ENCODE assay signal across 14 cellular contexts in genomic region chr13:31773538-31773937, GRCh38. TPM values are rescaled to one million over a fixed set of nuclear protein-coding genes. Genes with fewer than 3 reads are reported as not detected.
DNase-seq lines count a peak whose midpoint lies in the region; TF ChIP-seq lines count a peak whose summit lies in the region.
"Had no signal": no experiment of that assay in that cellular context is flagged by ENCODE, and none has a peak within 500 bp of the region (broad histone marks: within the 10 kb centered on the region; RNA-seq: fewer than 3 reads in every experiment).

No MANE protein-coding gene starts in this region.

- intact Hi-C loops in testis (cut with DNase I; ENCODE audit: low total_unique reads) = no loop called here

- no peak overlapping the region for H3K27ac ChIP-seq in duodenal mucosa (ENCODE audit: low read depth, low read length)
- H3K27ac ChIP-seq in parathyroid adenoma = no peak overlapping the region
- H3K27ac ChIP-seq in testis = no peak overlapping the region
- H3K27ac ChIP-seq: 22Rv1 had no signal

- H3K4me3 Mint-ChIP-seq in T-helper 1 cell treated with Interleukin-12 subunit alpha and Interleukin-12 subunit beta and Interleukin-4 antibody, amounts not matched to agents 30 μg/mL and 1 μg/mL, for 36 hours = peak overlapping the region; percentile 16

- TF ChIP-seq CTCF in parathyroid adenoma (IDR thresholded peaks at IDR 0.05) (no peak), testis (IDR thresholded peaks at IDR 0.05) (no peak)

- H3K4me1 Mint-ChIP-seq in T-helper 1 cell treated with Interleukin-12 subunit alpha and Interleukin-12 subunit beta and Interleukin-4 antibody, amounts not matched to agents 30 μg/mL and 1 μg/mL, for 36 hours (ENCODE audit: low read depth) = peaks cover 3% of the 10 kb centered on the region

- no peaks in the 10 kb centered on the region for H3K36me3 ChIP-seq in duodenal mucosa (ENCODE audit: control insufficient read depth in 1 of 2, insufficient read depth in 2 of 2, low read length in 2 of 2)
- no peaks in the 10 kb centered on the region for H3K36me3 ChIP-seq in parathyroid adenoma (ENCODE audit: control insufficient read depth, insufficient read depth, low read length)
- no peaks in the 10 kb centered on the region for H3K36me3 ChIP-seq in testis (ENCODE audit: low read depth, missing control alignments)
- H3K36me3 ChIP-seq: thyroid gland had no signal

- no peaks in the 10 kb centered on the region for H3K9me3 ChIP-seq in duodenal mucosa (ENCODE audit: control insufficient read depth in 1 of 2, low read length in 2 of 2)
- H3K9me3 ChIP-seq in parathyroid adenoma (ENCODE audit: control insufficient read depth, low read length) = no peaks in the 10 kb centered on the region
- no peaks in the 10 kb centered on the region for H3K9me3 ChIP-seq in testis
- H3K9me3 ChIP-seq: thyroid gland had no signal

- no peaks in the 10 kb centered on the region for H3K4me1 ChIP-seq in duodenal mucosa (ENCODE audit: control insufficient read depth in 1 of 2, insufficient read depth in 2 of 2, low read length in 2 of 2)
- H3K4me1 ChIP-seq in parathyroid adenoma = no peaks in the 10 kb centered on the region
- H3K4me1 ChIP-seq in testis = no peaks in the 10 kb centered on the region

- H3K9ac ChIP-seq in duodenal mucosa (ENCODE audit: low read depth in 1 of 2, low read length in 2 of 2) (no peak overlapping the region), parathyroid adenoma (no peak overlapping the region)

- no peaks in the 10 kb centered on the region for H3K27me3 ChIP-seq in duodenal mucosa (ENCODE audit: control insufficient read depth in 1 of 2, insufficient read depth in 2 of 2, low read length in 2 of 2)
- H3K27me3 ChIP-seq in parathyroid adenoma (ENCODE audit: control insufficient read depth, insufficient read depth, low read length) = no peaks in the 10 kb centered on the region
- no peaks in the 10 kb centered on the region for H3K27me3 ChIP-seq in testis
- H3K27me3 ChIP-seq: thyroid gland had no signal

- TF ChIP-seq POLR2A in testis (IDR thresholded peaks at IDR 0.05) = no peak

- H3K4me3 ChIP-seq in duodenal mucosa (ENCODE audit: low read depth in 1 of 2, low read length in 2 of 2) (peak overlapping the region; percentile 15 to 24), parathyroid adenoma (ENCODE audit: low read depth, low read length) (peak overlapping the region; percentile 0), testis (no peak overlapping the region)
- H3K4me3 ChIP-seq: K562, thyroid gland had no signal

- peak overlapping the region; percentile 12 for H3K4me2 ChIP-seq in parathyroid adenoma (ENCODE audit: low read length)

- no peak overlapping the region for H2AFZ ChIP-seq in parathyroid adenoma

- no peaks in the 10 kb centered on the region for H3K36me3 Mint-ChIP-seq in T-helper 1 cell treated with Interleukin-12 subunit alpha and Interleukin-12 subunit beta and Interleukin-4 antibody, amounts not matched to agents 30 μg/mL and 1 μg/mL, for 36 hours (ENCODE audit: low read depth)

- no peak for DNase-seq in T-helper 1 cell
- DNase-seq in RPMI7951 (ENCODE audit: low read depth) = peak; percentile 29
- DNase-seq in testis = no peak
- DNase-seq in effector CD8-positive, alpha-beta T cell (lab: John Stamatoyannopoulos, UW) = no peak
- no peak for DNase-seq in 8988T
- DNase-seq: kidney; occipital lobe; stimulated activated CD4-positive, alpha-beta T cell treated with anti-CD3 and anti-CD28 coated beads, Interleukin-4, amount 100 ng/mL, for 1 hour; thyroid gland had no signal

- no peak overlapping the region for H3K27ac Mint-ChIP-seq in T-helper 1 cell treated with Interleukin-12 subunit alpha and Interleukin-12 subunit beta and Interleukin-4 antibody, amounts not matched to agents 30 μg/mL and 1 μg/mL, for 36 hours

- WGBS in testis, 2 donors = 40 to 59% methylated on average over 4 of the region's 4 CpGs

- no peaks in the 10 kb centered on the region for H3K79me2 ChIP-seq in parathyroid adenoma

- peaks cover 5% of the 10 kb centered on the region for H3K27me3 Mint-ChIP-seq in T-helper 1 cell treated with Interleukin-12 subunit alpha and Interleukin-12 subunit beta and Interleukin-4 antibody, amounts not matched to agents 30 μg/mL and 1 μg/mL, for 36 hours (ENCODE audit: low read depth)

- H3K9me3 Mint-ChIP-seq in T-helper 1 cell treated with Interleukin-12 subunit alpha and Interleukin-12 subunit beta and Interleukin-4 antibody, amounts not matched to agents 30 μg/mL and 1 μg/mL, for 36 hours = no peaks in the 10 kb centered on the region

RNA-seq across cellular contexts. Expression of gene RXFP2, which starts 34.2 kb away (rescaled TPM):
- total RNA-seq in RPMI7951 (2014; rRNA removed; shearing (Covaris generic)) = 1.1 and 1.2 TPM in 2 replicates
- under 1 TPM; 0.08 to 0.43 TPM for total RNA-seq in testis
- 0.67 TPM for polyA plus RNA-seq in testis (ENCODE audit: insufficient read depth, low read depth, low replicate concordance)
- total RNA-seq: K562, occipital lobe had no signal
- polyA plus RNA-seq: K562 had no signal

Comparison
In these comparisons a context has a peak if more than half of its experiments do, and no peak if none do; other contexts are left out.
1. H3K4me3 ChIP-seq: peak in duodenal mucosa (2 of 2) and parathyroid adenoma (single experiment); none in testis (0 of 2).